9 cellular contexts compared by ENCODE assay signal in the genomic region with DNA sequence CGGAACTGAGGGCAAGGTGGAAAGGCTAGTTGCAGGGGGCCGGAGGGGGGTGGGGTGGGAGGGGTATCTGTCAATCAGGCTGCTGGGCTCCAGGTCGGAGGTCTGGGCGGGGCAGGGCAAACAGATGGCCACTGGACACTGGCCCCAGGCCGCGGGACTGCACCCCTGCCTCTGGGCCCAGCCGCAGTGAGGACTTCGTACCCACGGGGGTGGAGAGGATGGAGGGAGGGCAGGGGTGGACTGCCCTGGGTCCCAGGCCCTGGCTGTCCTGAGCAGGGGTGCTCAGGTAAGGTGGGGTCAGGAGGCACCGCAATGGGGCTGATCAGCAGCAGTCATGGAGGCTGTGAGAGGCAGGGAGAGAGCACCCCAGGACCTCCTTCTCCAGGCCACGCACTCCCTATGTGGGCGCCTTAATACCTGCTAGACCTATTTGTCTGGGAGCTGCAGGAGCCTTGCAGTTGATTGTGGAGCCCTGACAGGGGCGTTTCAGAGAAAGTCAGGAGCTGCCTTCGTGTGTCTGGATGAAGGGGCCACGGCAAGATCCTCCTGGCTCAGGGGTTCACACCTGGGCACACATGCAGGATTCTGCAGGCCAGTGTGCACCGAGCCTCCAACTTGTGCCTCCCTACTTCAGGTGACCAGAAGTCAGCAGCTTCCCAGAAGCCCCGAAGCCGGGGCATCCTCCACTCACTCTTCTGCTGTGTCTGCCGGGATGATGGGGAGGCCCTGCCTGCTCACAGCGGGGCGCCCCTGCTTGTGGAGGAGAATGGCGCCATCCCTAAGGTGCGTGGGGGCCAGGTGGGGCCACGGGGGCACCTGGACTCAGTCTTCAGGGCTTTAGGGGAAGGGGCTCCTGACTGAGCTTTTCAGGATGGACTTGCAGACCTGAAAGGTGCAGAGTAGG. TPM values are rescaled to one million over a fixed set of nuclear protein-coding genes. Genes with fewer than 3 reads are reported as not detected.
DNase-seq lines count a peak whose midpoint lies in the region; ATAC-seq and TF ChIP-seq lines count a peak whose summit lies in the region.
"Had no signal": no experiment of that assay in that cellular context is flagged by ENCODE, and none has a peak within 500 bp of the region (broad histone marks: within the 10 kb centered on the region; RNA-seq: fewer than 3 reads in every experiment).

No MANE protein-coding gene starts in this region.

- WGBS in psoas muscle, 3 donors = 31 to 39% (median 38%) methylated on average over 22 to 24 of the region's 24 CpGs

- ATAC-seq in psoas muscle (no peak), GM18519 (IDR thresholded peaks at IDR 0.05; ENCODE audit: low FRiP score, unreplicated experiment) (no peak)

- no peaks in the 10 kb centered on the region for H3K27me3 ChIP-seq in psoas muscle (ENCODE audit: insufficient read depth in 3 of 3, low read length in 2 of 3)

- DNase-seq in GM10266 (ENCODE audit: extremely low spot score) = peak; percentile 48
- peak in 1 of 2 donors; percentile 26 for DNase-seq in foreskin fibroblast
- DNase-seq in psoas muscle = no peak
- DNase-seq in NCI-H82 treated with DMSO at 0.1 percent for 48 hours (lab: John Stamatoyannopoulos, UW; ENCODE audit: unreplicated experiment) = no peak
- DNase-seq in mesenteric fat pad (ENCODE audit: low spot score) = no peak
- no peak for DNase-seq in SKM-1 (lab: John Stamatoyannopoulos, UW; ENCODE audit: unreplicated experiment)

- H3K9me3 ChIP-seq in psoas muscle = no peaks in the 10 kb centered on the region

- no peak for TF ChIP-seq CTCF in GM10266 (IDR thresholded peaks at IDR 0.05; ENCODE audit: control insufficient read depth, insufficient read depth, low read depth, missing control alignments)
- no peak for TF ChIP-seq CTCF in VCaP (conservative IDR thresholded peaks at IDR 0.05)
- no peak for TF ChIP-seq CTCF in foreskin fibroblast (IDR thresholded peaks at IDR 0.05; ENCODE audit: low read depth, low read length)
- no peak for TF ChIP-seq CTCF in psoas muscle (IDR thresholded peaks at IDR 0.05)

- intact Hi-C loops in psoas muscle (cut with DNase I) = loop anchor here in 1 of 2 donors (10.0 kb wide), 1 partner anchor 264 kb away; no protein-coding TSS in a partner anchor

- H3K27ac ChIP-seq in VCaP (peak overlapping the region; percentile 98), psoas muscle (peak overlapping the region; percentile 99)

- H3K4me3 ChIP-seq in foreskin fibroblast (ENCODE audit: low read depth in 1 of 2, low read length in 2 of 2) (peak overlapping the region; percentile 75 to 81), psoas muscle (peak overlapping the region; percentile 91)

- peaks cover 0 to 44% of the 10 kb centered on the region in 2 donors for H3K36me3 ChIP-seq in psoas muscle (ENCODE audit: insufficient read depth in 1 of 2, low read depth in 1 of 2)

- H3K4me1 ChIP-seq in psoas muscle = peaks cover 34% of the 10 kb centered on the region

RNA-seq across cellular contexts. Expression of gene CTDSP1, which starts 1.5 kb away (rescaled TPM):
- total RNA-seq in psoas muscle (10 to 100 TPM; 57.2 to 73.0 (median 63.9) TPM), mesenteric fat pad (123 TPM)
- polyA plus RNA-seq in psoas muscle = 10 to 100 TPM; 55.6 to 62.9 (median 57.4) TPM

RNA-seq across cellular contexts. Expression of gene VIL1, which starts 17.7 kb away (rescaled TPM):
- total RNA-seq in psoas muscle = not detected
- polyA plus RNA-seq in psoas muscle = under 1 TPM; 0.08 to 0.10 (median 0.10) TPM
- total RNA-seq in mesenteric fat pad = 0.55 TPM
- total RNA-seq: M059J had no signal

RNA-seq across cellular contexts. Expression of gene SLC11A1, which starts 19.1 kb away (rescaled TPM):
- total RNA-seq in psoas muscle (1 to 10 TPM; 2.1 to 3.9 (median 2.8) TPM), mesenteric fat pad (122 TPM)
- polyA plus RNA-seq in psoas muscle = 1 to 10 TPM in 2 of 3 donors, under 1 TPM in 1; 0.96 to 2.2 (median 1.9) TPM

RNA-seq across cellular contexts. Expression of gene CATIP, which starts 44.5 kb away (rescaled TPM):
- total RNA-seq in psoas muscle (not detected), mesenteric fat pad (not detected)
- not detected for polyA plus RNA-seq in psoas muscle
- total RNA-seq: M059J had no signal

Comparison
In these comparisons a context has a peak if more than half of its experiments do, and no peak if none do; other contexts are left out.
1. RNA of gene SLC11A1, which starts 19.1 kb away (total RNA-seq): 122 TPM in mesenteric fat pad (single experiment); 2.1 to 3.9 TPM in psoas muscle; every median in the first group is over 10 times any median in the second.